15 cellular contexts compared by ENCODE assay signal in the genomic region with DNA sequence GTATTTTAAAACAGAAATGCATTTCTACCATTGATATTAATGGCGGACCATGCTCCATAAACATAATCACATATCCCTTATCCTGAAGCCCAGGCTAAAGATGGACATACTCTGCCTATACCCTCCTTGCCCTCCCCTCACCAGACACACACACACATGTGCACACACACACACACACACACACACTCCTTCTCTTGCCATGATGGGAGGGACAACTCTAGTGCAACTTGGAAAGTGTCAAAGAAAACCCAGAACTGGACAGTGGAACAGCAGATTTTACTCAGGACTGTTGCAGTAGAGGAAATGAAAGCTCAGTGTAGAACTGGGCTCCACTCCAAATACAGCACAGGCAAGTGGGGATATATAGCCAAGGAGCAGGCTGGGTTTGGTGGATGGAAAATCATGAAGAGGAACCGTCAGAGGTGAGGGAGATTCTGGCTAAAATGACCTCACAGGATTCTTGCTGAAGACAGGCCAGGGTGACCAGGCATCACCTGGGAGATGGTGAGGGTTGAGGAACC. TPM values are rescaled to one million over a fixed set of nuclear protein-coding genes. Genes with fewer than 3 reads are reported as not detected.
DNase-seq lines count a peak whose midpoint lies in the region; ATAC-seq and TF ChIP-seq lines count a peak whose summit lies in the region.
"Had no signal": no experiment of that assay in that cellular context is flagged by ENCODE, and none has a peak within 500 bp of the region (broad histone marks: within the 10 kb centered on the region; RNA-seq: fewer than 3 reads in every experiment).

No MANE protein-coding gene starts in this region.

- no peak for TF ChIP-seq CTCF in brain microvascular endothelial cell (IDR thresholded peaks at IDR 0.05; ENCODE audit: low read depth, low read length, missing control alignments)

- H3K9me3 ChIP-seq in Karpas-422 (ENCODE audit: low read length) = no peaks in the 10 kb centered on the region
- H3K9me3 ChIP-seq: esophagus muscularis mucosa, SJCRH30 had no signal

- peaks cover 14 to 22% of the 10 kb centered on the region in 2 donors for H3K4me1 Mint-ChIP-seq in stimulated activated naive B cell treated with anti-CD40 and anti-IgM and Interleukin-4, amounts not matched to agents 10 μg/mL and 1 μg/mL and 100 μg/mL, for 72 hours
- H3K4me1 Mint-ChIP-seq: central memory CD8-positive, alpha-beta T cell had no signal

- H3K27me3 ChIP-seq in Karpas-422 (ENCODE audit: low read length) = no peaks in the 10 kb centered on the region; the same call in 1 of the 2 replicates
- H3K27me3 ChIP-seq in brain microvascular endothelial cell (replicated peaks) = no peaks in the 10 kb centered on the region
- H3K27me3 ChIP-seq: esophagus muscularis mucosa, SJCRH30 had no signal

- no peak overlapping the region for H3K4me3 ChIP-seq in Karpas-422 (ENCODE audit: low read length)
- H3K4me3 ChIP-seq in brain microvascular endothelial cell (ENCODE audit: low read depth, low read length) = no peak overlapping the region
- H3K4me3 ChIP-seq: esophagus muscularis mucosa, SJCRH30 had no signal

- DNase-seq in Karpas-422 (peak; percentile 15), brain microvascular endothelial cell (peak; percentile 38), left ventricle myocardium superior (no peak), NCI-H524 (lab: John Stamatoyannopoulos, UW) (no peak)
- DNase-seq in stimulated activated naive B cell treated with anti-CD40 and anti-IgM and Interleukin-4, amounts not matched to agents 10 μg/mL and 1 μg/mL and 100 μg/mL, for 72 hours = no peak
- DNase-seq: activated CD8-positive, alpha-beta T cell treated with anti-CD3 and anti-CD28 coated beads, Interleukin-2, amount 10 ng/mL, durations not matched to agents 7 days and 5 days; activated naive CD4-positive, alpha-beta T cell; CD4-positive, CD25-positive, alpha-beta regulatory T cell; naive thymus-derived CD4-positive, alpha-beta T cell; NCI-H1436 treated with DMSO at 0.1 percent for 48 hours had no signal

- no peaks in the 10 kb centered on the region for H3K9me2 ChIP-seq in Karpas-422 (replicated peaks; ENCODE audit: insufficient read depth, low read length)

- peaks cover 3 to 6% of the 10 kb centered on the region in 2 donors for H3K27me3 Mint-ChIP-seq in stimulated activated naive B cell treated with anti-CD40 and anti-IgM and Interleukin-4, amounts not matched to agents 10 μg/mL and 1 μg/mL and 100 μg/mL, for 72 hours

- H3K36me3 Mint-ChIP-seq in stimulated activated naive B cell treated with anti-CD40 and anti-IgM and Interleukin-4, amounts not matched to agents 10 μg/mL and 1 μg/mL and 100 μg/mL, for 72 hours = no peaks in the 10 kb centered on the region
- H3K36me3 Mint-ChIP-seq: CD4-positive, CD25-positive, alpha-beta regulatory T cell; naive thymus-derived CD4-positive, alpha-beta T cell had no signal

- intact Hi-C loops in left ventricle myocardium superior (cut with micrococcal nuclease) = no loop called here

- no peak overlapping the region for H3K4me3 Mint-ChIP-seq in stimulated activated naive B cell treated with anti-CD40 and anti-IgM and Interleukin-4, amounts not matched to agents 10 μg/mL and 1 μg/mL and 100 μg/mL, for 72 hours
- H3K4me3 Mint-ChIP-seq: activated CD8-positive, alpha-beta T cell treated with anti-CD3 and anti-CD28 coated beads, Interleukin-2, amount 10 ng/mL, durations not matched to agents 7 days and 5 days; CD4-positive, CD25-positive, alpha-beta regulatory T cell; central memory CD8-positive, alpha-beta T cell; naive thymus-derived CD4-positive, alpha-beta T cell had no signal

- no peaks in the 10 kb centered on the region for H3K79me2 ChIP-seq in Karpas-422 (ENCODE audit: low read length)

- no peaks in the 10 kb centered on the region for H3K9me3 Mint-ChIP-seq in stimulated activated naive B cell treated with anti-CD40 and anti-IgM and Interleukin-4, amounts not matched to agents 10 μg/mL and 1 μg/mL and 100 μg/mL, for 72 hours
- H3K9me3 Mint-ChIP-seq: CD4-positive, CD25-positive, alpha-beta regulatory T cell; central memory CD8-positive, alpha-beta T cell had no signal

- in situ Hi-C loops in brain microvascular endothelial cell (cut with HindIII; ENCODE audit: low pct_ligation_motif_present, low sequenced_read_pairs) = no loop called here

- H3K27ac ChIP-seq in Karpas-422 (ENCODE audit: low read length) (no peak overlapping the region), brain microvascular endothelial cell (no peak overlapping the region)
- H3K27ac ChIP-seq: SJCRH30 had no signal

- H3K27ac Mint-ChIP-seq in stimulated activated naive B cell treated with anti-CD40 and anti-IgM and Interleukin-4, amounts not matched to agents 10 μg/mL and 1 μg/mL and 100 μg/mL, for 72 hours = no peak overlapping the region
- H3K27ac Mint-ChIP-seq: activated CD8-positive, alpha-beta T cell treated with anti-CD3 and anti-CD28 coated beads, Interleukin-2, amount 10 ng/mL, durations not matched to agents 7 days and 5 days; naive thymus-derived CD4-positive, alpha-beta T cell had no signal

- H2AFZ ChIP-seq in Karpas-422 (ENCODE audit: low read length) = no peak overlapping the region

- no peaks in the 10 kb centered on the region for H3K36me3 ChIP-seq in Karpas-422 (ENCODE audit: insufficient read depth, low read length)
- H3K36me3 ChIP-seq in brain microvascular endothelial cell (replicated peaks) = no peaks in the 10 kb centered on the region
- H3K36me3 ChIP-seq: SJCRH30 had no signal

- H3K4me1 ChIP-seq in Karpas-422 (ENCODE audit: low read length) = peaks cover 13% of the 10 kb centered on the region

- no peaks in the 10 kb centered on the region for H4K20me1 ChIP-seq in Karpas-422 (ENCODE audit: insufficient read depth, low read depth, low read length)

- no peak overlapping the region for H3K4me2 ChIP-seq in Karpas-422 (ENCODE audit: low read depth, low read length, poor library complexity, severe bottlenecking)

- ATAC-seq in left ventricle myocardium superior = peak; percentile 80
- peak; percentile 43 to 44 for ATAC-seq in stimulated activated naive B cell treated with anti-CD40 and anti-IgM and Interleukin-4, amounts not matched to agents 10 μg/mL and 1 μg/mL and 100 μg/mL, for 72 hours (replicated peaks)
- no peak for ATAC-seq in GM18517 (IDR thresholded peaks at IDR 0.05; ENCODE audit: unreplicated experiment)
- no peak for ATAC-seq in HG02981 (IDR thresholded peaks at IDR 0.05; ENCODE audit: unreplicated experiment)
- ATAC-seq: activated CD8-positive, alpha-beta T cell treated with anti-CD3 and anti-CD28 coated beads, Interleukin-2, amount 10 ng/mL, durations not matched to agents 7 days and 5 days; naive thymus-derived CD4-positive, alpha-beta T cell had no signal

- no peak overlapping the region for H3K9ac ChIP-seq in Karpas-422 (ENCODE audit: low read length)

RNA-seq across cellular contexts. Expression of a gene that starts 40.8 kb away (rescaled TPM):
- total RNA-seq in Karpas-422 (2014; rRNA removed; shearing (Covaris generic); ENCODE audit: low replicate concordance) = not detected in 2 replicates
- 41.6 TPM for total RNA-seq in left ventricle myocardium superior

Comparison
In these comparisons a context has a peak if more than half of its experiments do, and no peak if none do; other contexts are left out.
1. DNase-seq: peak in Karpas-422 (single experiment) and brain microvascular endothelial cell (single experiment); none in left ventricle myocardium superior (single experiment), stimulated activated naive B cell treated with anti-CD40 and anti-IgM and Interleukin-4, amounts not matched to agents 10 μg/mL and 1 μg/mL and 100 μg/mL, for 72 hours (single experiment) and NCI-H524 (0 of 2).
2. ATAC-seq: peak in left ventricle myocardium superior (single experiment) and stimulated activated naive B cell treated with anti-CD40 and anti-IgM and Interleukin-4, amounts not matched to agents 10 μg/mL and 1 μg/mL and 100 μg/mL, for 72 hours (2 of 2); none in GM18517 (single experiment) and HG02981 (single experiment).
3. RNA of a gene that starts 40.8 kb away (total RNA-seq): 41.6 TPM in left ventricle myocardium superior (single experiment); not detected in Karpas-422; every median in the first group is over 10 times any median in the second.